Comparison of ENCODE assay signal across 9 cellular contexts in genomic region chr2:200199576-200200263, GRCh38.
A peak's percentile ranks its signal among the peaks of the same experiment; 100 is the strongest.
DNase-seq lines count a peak whose midpoint lies in the region; ATAC-seq and TF ChIP-seq lines count a peak whose summit lies in the region.
"Had no signal": no experiment of that assay in that cellular context is flagged by ENCODE, and none has a peak within 500 bp of the region (broad histone marks: within the 10 kb centered on the region; RNA-seq: fewer than 3 reads in every experiment).

No MANE protein-coding gene starts in this region.

- no peak overlapping the region for H3K27ac Mint-ChIP-seq in activated CD4-positive, alpha-beta T cell treated with anti-CD3 and anti-CD28 coated beads for 36 hours
- H3K27ac Mint-ChIP-seq in activated CD4-positive, alpha-beta T cell treated with anti-CD3 and anti-CD28 coated beads, Interleukin-2, amount 10 ng/mL, durations not matched to agents 7 days and 5 days, result no peak overlapping the region
- no peak overlapping the region for H3K27ac Mint-ChIP-seq in neural crest cell (ENCODE audit: unreplicated experiment)

- no peaks in the 10 kb centered on the region for H3K36me3 Mint-ChIP-seq in activated CD4-positive, alpha-beta T cell treated with anti-CD3 and anti-CD28 coated beads for 36 hours (ENCODE audit: low read depth)
- H3K36me3 Mint-ChIP-seq in activated CD4-positive, alpha-beta T cell treated with anti-CD3 and anti-CD28 coated beads, Interleukin-2, amount 10 ng/mL, durations not matched to agents 7 days and 5 days (ENCODE audit: low read depth), result no peaks in the 10 kb centered on the region
- H3K36me3 Mint-ChIP-seq in neural crest cell (ENCODE audit: low read depth), result no peaks in the 10 kb centered on the region

- CTCF ChIA-PET in activated CD4-positive, alpha-beta T cell treated with anti-CD3 and anti-CD28 coated beads for 36 hours (lab: Charles Lee), result interaction anchor here (1.6 kb wide), 3 partner anchors 214 to 220 kb away, joined by 3 to 6 read pairs (median 4); no protein-coding TSS in a partner anchor
- CTCF ChIA-PET in activated CD4-positive, alpha-beta T cell treated with anti-CD3 and anti-CD28 coated beads, Interleukin-2, amount 10 ng/mL, durations not matched to agents 7 days and 5 days (lab: Charles Lee), result no interaction called here

- H3K4me3 Mint-ChIP-seq in activated CD4-positive, alpha-beta T cell treated with anti-CD3 and anti-CD28 coated beads for 36 hours, result no peak overlapping the region
- H3K4me3 Mint-ChIP-seq in activated CD4-positive, alpha-beta T cell treated with anti-CD3 and anti-CD28 coated beads, Interleukin-2, amount 10 ng/mL, durations not matched to agents 7 days and 5 days, result no peak overlapping the region
- no peak overlapping the region for H3K4me3 Mint-ChIP-seq in neural crest cell

- no peak for ATAC-seq in activated CD4-positive, alpha-beta T cell treated with anti-CD3 and anti-CD28 coated beads for 36 hours
- no peak for ATAC-seq in sciatic nerve

- H3K27me3 Mint-ChIP-seq in activated CD4-positive, alpha-beta T cell treated with anti-CD3 and anti-CD28 coated beads for 36 hours, result peaks cover 14% of the 10 kb centered on the region
- H3K27me3 Mint-ChIP-seq in activated CD4-positive, alpha-beta T cell treated with anti-CD3 and anti-CD28 coated beads, Interleukin-2, amount 10 ng/mL, durations not matched to agents 7 days and 5 days, result peaks cover 12% of the 10 kb centered on the region
- H3K27me3 Mint-ChIP-seq in neural crest cell (ENCODE audit: low read depth), result no peaks in the 10 kb centered on the region

- in situ Hi-C loops in SK-MEL-5 (cut with HindIII; ENCODE audit: low pct_unique_long_range_greater_than_20kb, low sequenced_read_pairs), result no loop called here

- DNase-seq in activated CD4-positive, alpha-beta T cell treated with anti-CD3 and anti-CD28 coated beads for 36 hours, result peak; percentile 31
- no peak for DNase-seq in activated CD4-positive, alpha-beta T cell treated with anti-CD3 and anti-CD28 coated beads, Interleukin-2, amount 10 ng/mL, durations not matched to agents 7 days and 5 days
- DNase-seq in HT1080 (ENCODE audit: low read depth) (peak; percentile 76), SK-MEL-5 (ENCODE audit: low read depth, low spot score) (peak; percentile 26), neural crest cell (ENCODE audit: low read depth, low spot score) (no peak), sciatic nerve (ENCODE audit: low spot score) (no peak), NCI-H128 (lab: John Stamatoyannopoulos, UW; ENCODE audit: unreplicated experiment) (no peak), HT-29 (ENCODE audit: low spot score) (no peak)
- DNase-seq: activated CD4-positive, alpha-beta T cell treated with anti-CD3 and anti-CD28 coated beads, Interleukin-2, amount 50 U/mL, for 4 hours had no signal

- no peaks in the 10 kb centered on the region for H3K9me3 Mint-ChIP-seq in activated CD4-positive, alpha-beta T cell treated with anti-CD3 and anti-CD28 coated beads for 36 hours (ENCODE audit: low read depth)
- H3K9me3 Mint-ChIP-seq in activated CD4-positive, alpha-beta T cell treated with anti-CD3 and anti-CD28 coated beads, Interleukin-2, amount 10 ng/mL, durations not matched to agents 7 days and 5 days, result no peaks in the 10 kb centered on the region
- no peaks in the 10 kb centered on the region for H3K9me3 Mint-ChIP-seq in neural crest cell

- intact Hi-C loops in activated CD4-positive, alpha-beta T cell treated with anti-CD3 and anti-CD28 coated beads for 36 hours (cut with DNase I, micrococcal nuclease), result no loop called here
- intact Hi-C loops in sciatic nerve (cut with DNase I), result no loop called here

- TF ChIP-seq CTCF in neural crest cell (conservative IDR thresholded peaks at IDR 0.05), result peak; percentile 18

- POLR2A ChIA-PET in activated CD4-positive, alpha-beta T cell treated with anti-CD3 and anti-CD28 coated beads for 36 hours (lab: Charles Lee), result no interaction called here
- POLR2A ChIA-PET in activated CD4-positive, alpha-beta T cell treated with anti-CD3 and anti-CD28 coated beads, Interleukin-2, amount 10 ng/mL, durations not matched to agents 7 days and 5 days (lab: Charles Lee), result no interaction called here

- no peaks in the 10 kb centered on the region for H3K4me1 Mint-ChIP-seq in activated CD4-positive, alpha-beta T cell treated with anti-CD3 and anti-CD28 coated beads for 36 hours
- H3K4me1 Mint-ChIP-seq in activated CD4-positive, alpha-beta T cell treated with anti-CD3 and anti-CD28 coated beads, Interleukin-2, amount 10 ng/mL, durations not matched to agents 7 days and 5 days, result no peaks in the 10 kb centered on the region
- peaks cover 6% of the 10 kb centered on the region for H3K4me1 Mint-ChIP-seq in neural crest cell

Comparison
In these comparisons a context has a peak if more than half of its experiments do, and no peak if none do; other contexts are left out.
1. DNase-seq: peak in activated CD4-positive, alpha-beta T cell treated with anti-CD3 and anti-CD28 coated beads for 36 hours (single experiment), HT1080 (single experiment) and SK-MEL-5 (single experiment); none in activated CD4-positive, alpha-beta T cell treated with anti-CD3 and anti-CD28 coated beads, Interleukin-2, amount 10 ng/mL, durations not matched to agents 7 days and 5 days (single experiment), neural crest cell (single experiment), sciatic nerve (single experiment), NCI-H128 (single experiment) and HT-29 (single experiment).